Comparison of ENCODE assay signal across 19 cellular contexts in the genomic region with DNA sequence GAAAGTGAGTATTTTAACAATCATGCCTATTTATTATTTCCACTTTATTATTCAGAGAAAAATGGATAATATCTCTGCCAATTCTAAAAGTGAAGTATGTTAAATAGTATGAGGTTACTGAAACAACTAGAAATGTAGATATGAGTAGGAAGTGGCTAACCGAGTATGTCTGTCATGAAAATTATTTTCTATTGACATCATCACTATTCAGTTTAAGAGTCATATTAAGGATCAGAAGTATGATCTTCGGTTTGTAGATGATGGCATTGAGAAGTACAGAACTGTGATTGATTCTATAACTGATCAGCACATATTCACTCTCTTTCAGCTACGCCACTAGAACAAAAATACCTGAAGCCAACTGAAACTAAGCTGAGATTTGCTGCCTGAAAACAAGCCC.
DNase-seq lines count a peak whose midpoint lies in the region; ATAC-seq, FAIRE-seq and TF ChIP-seq lines count a peak whose summit lies in the region.
"Had no signal": no experiment of that assay in that cellular context is flagged by ENCODE, and none has a peak within 500 bp of the region (broad histone marks: within the 10 kb centered on the region; RNA-seq: fewer than 3 reads in every experiment).

No MANE protein-coding gene starts in this region.

- H3K36me3 ChIP-seq in Karpas-422 (ENCODE audit: insufficient read depth, low read length) (no peaks in the 10 kb centered on the region), astrocyte (ENCODE audit: insufficient read depth, low read length) (no peaks in the 10 kb centered on the region), suprapubic skin (no peaks in the 10 kb centered on the region)
- H3K36me3 ChIP-seq: BE2C had no signal

- no peaks in the 10 kb centered on the region for H3K4me1 ChIP-seq in Karpas-422 (ENCODE audit: low read length)
- no peaks in the 10 kb centered on the region for H3K4me1 ChIP-seq in astrocyte (ENCODE audit: insufficient read depth, low read length)
- no peaks in the 10 kb centered on the region for H3K4me1 ChIP-seq in suprapubic skin
- H3K4me1 ChIP-seq: BE2C had no signal

- H3K9me3 Mint-ChIP-seq in astrocyte (ENCODE audit: unreplicated experiment), result peaks cover 7% of the 10 kb centered on the region

- H3K9ac ChIP-seq in Karpas-422 (ENCODE audit: low read length) (no peak overlapping the region), astrocyte (ENCODE audit: low read length) (no peak overlapping the region)

- no peaks in the 10 kb centered on the region for H3K79me2 ChIP-seq in Karpas-422 (ENCODE audit: low read length)
- no peaks in the 10 kb centered on the region for H3K79me2 ChIP-seq in astrocyte (ENCODE audit: insufficient read depth, low read length)

- H3K4me3 Mint-ChIP-seq in astrocyte (ENCODE audit: unreplicated experiment), result no peak overlapping the region
- H3K4me3 Mint-ChIP-seq: CD4-positive, CD25-positive, alpha-beta regulatory T cell; CD8-positive, alpha-beta memory T cell; HFFc6 had no signal

- peak overlapping the region; percentile 50 for H3K27ac Mint-ChIP-seq in astrocyte (ENCODE audit: unreplicated experiment)
- H3K27ac Mint-ChIP-seq: CD4-positive, CD25-positive, alpha-beta regulatory T cell; CD8-positive, alpha-beta memory T cell; HFFc6 had no signal

- H3K4me3 ChIP-seq in Karpas-422 (ENCODE audit: low read length) (no peak overlapping the region), astrocyte (ENCODE audit: insufficient read depth, low read depth, low read length) (no peak overlapping the region), suprapubic skin (no peak overlapping the region)

- H3K9me3 ChIP-seq in Karpas-422 (ENCODE audit: low read length) (peaks cover 4% of the 10 kb centered on the region), astrocyte (ENCODE audit: insufficient read depth, low read depth, low read length) (no peaks in the 10 kb centered on the region), suprapubic skin (no peaks in the 10 kb centered on the region)
- H3K9me3 ChIP-seq: BE2C had no signal

- no peaks in the 10 kb centered on the region for H4K20me1 ChIP-seq in Karpas-422 (ENCODE audit: insufficient read depth, low read depth, low read length)
- no peaks in the 10 kb centered on the region for H4K20me1 ChIP-seq in astrocyte (ENCODE audit: insufficient read depth, low read length)

- H3K27ac ChIP-seq in Karpas-422 (ENCODE audit: low read length) (no peak overlapping the region), astrocyte (ENCODE audit: low read depth, low read length) (no peak overlapping the region), suprapubic skin (no peak overlapping the region)

- no peak for TF ChIP-seq POLR2A in H54 (IDR thresholded peaks at IDR 0.05; ENCODE audit: low read depth, low read length)
- TF ChIP-seq POLR2A in suprapubic skin (IDR thresholded peaks at IDR 0.05), result no peak

- ATAC-seq in HG03280 (IDR thresholded peaks at IDR 0.05; ENCODE audit: unreplicated experiment), result no peak
- ATAC-seq: HCT116 had no signal

- H3K36me3 Mint-ChIP-seq in astrocyte (ENCODE audit: low read depth, unreplicated experiment), result no peaks in the 10 kb centered on the region
- H3K36me3 Mint-ChIP-seq: CD4-positive, CD25-positive, alpha-beta regulatory T cell; CD8-positive, alpha-beta memory T cell had no signal

- no peak for DNase-seq in H54 (ENCODE audit: insufficient read length, low spot score)
- no peak for DNase-seq in Karpas-422
- DNase-seq in astrocyte (ENCODE audit: low read depth), result peak; percentile 6
- DNase-seq in kidney tubule cell (ENCODE audit: low spot score), result peak; percentile 15
- no peak for DNase-seq in suprapubic skin (ENCODE audit: low spot score in 2 of 2)
- DNase-seq in RPMI8226, result no peak
- DNase-seq: ACHN; BE2C; C1 segment of cervical spinal cord; CD4-positive, CD25-positive, alpha-beta regulatory T cell; CD8-positive, alpha-beta memory T cell; COR-L47; DMS79; GF-D8; HFFc6; KG1 had no signal

- no peaks in the 10 kb centered on the region for H3K9me2 ChIP-seq in Karpas-422 (replicated peaks; ENCODE audit: insufficient read depth, low read length)

- no peak for TF ChIP-seq EP300 in suprapubic skin (IDR thresholded peaks at IDR 0.05)

- WGBS in suprapubic skin, result 81% methylated on average over 3 of the region's 3 CpGs

- H3K4me1 Mint-ChIP-seq in astrocyte (ENCODE audit: low read depth, unreplicated experiment), result peaks cover 15% of the 10 kb centered on the region
- H3K4me1 Mint-ChIP-seq: CD4-positive, CD25-positive, alpha-beta regulatory T cell; CD8-positive, alpha-beta memory T cell had no signal

- no peaks in the 10 kb centered on the region for H3K27me3 Mint-ChIP-seq in astrocyte (ENCODE audit: low read depth, unreplicated experiment)
- H3K27me3 Mint-ChIP-seq: CD4-positive, CD25-positive, alpha-beta regulatory T cell; CD8-positive, alpha-beta memory T cell had no signal

- H3K27me3 ChIP-seq in Karpas-422 (ENCODE audit: low read length), result no peaks in the 10 kb centered on the region
- no peaks in the 10 kb centered on the region for H3K27me3 ChIP-seq in astrocyte (ENCODE audit: insufficient read depth, low read length)
- H3K27me3 ChIP-seq in suprapubic skin, result no peaks in the 10 kb centered on the region
- H3K27me3 ChIP-seq: BE2C had no signal

- H2AFZ ChIP-seq in Karpas-422 (ENCODE audit: low read length) (peak overlapping the region; percentile 34; the same call in 1 of the 2 replicates), astrocyte (ENCODE audit: low read depth, low read length) (no peak overlapping the region)

- FAIRE-seq in H54 (lab: Jason Lieb, UNC) (peak; percentile 78), astrocyte (lab: Jason Lieb, UNC) (no peak)
- FAIRE-seq: H1 had no signal

- no peak overlapping the region for H3K4me2 ChIP-seq in Karpas-422 (ENCODE audit: low read depth, low read length, poor library complexity, severe bottlenecking)
- H3K4me2 ChIP-seq in astrocyte (ENCODE audit: low read length), result no peak overlapping the region

- TF ChIP-seq CTCF in astrocyte (IDR thresholded peaks at IDR 0.05; ENCODE audit: insufficient read depth, low read depth, low read length) (no peak), suprapubic skin (IDR thresholded peaks at IDR 0.05) (no peak)

Comparison
In these comparisons a context has a peak if more than half of its experiments do, and no peak if none do; other contexts are left out.
1. DNase-seq: peak in astrocyte (single experiment) and kidney tubule cell (single experiment); none in H54 (single experiment), Karpas-422 (single experiment), suprapubic skin (0 of 2) and RPMI8226 (single experiment).